ENCODE assay signal across 1 cellular context in the genomic region with DNA sequence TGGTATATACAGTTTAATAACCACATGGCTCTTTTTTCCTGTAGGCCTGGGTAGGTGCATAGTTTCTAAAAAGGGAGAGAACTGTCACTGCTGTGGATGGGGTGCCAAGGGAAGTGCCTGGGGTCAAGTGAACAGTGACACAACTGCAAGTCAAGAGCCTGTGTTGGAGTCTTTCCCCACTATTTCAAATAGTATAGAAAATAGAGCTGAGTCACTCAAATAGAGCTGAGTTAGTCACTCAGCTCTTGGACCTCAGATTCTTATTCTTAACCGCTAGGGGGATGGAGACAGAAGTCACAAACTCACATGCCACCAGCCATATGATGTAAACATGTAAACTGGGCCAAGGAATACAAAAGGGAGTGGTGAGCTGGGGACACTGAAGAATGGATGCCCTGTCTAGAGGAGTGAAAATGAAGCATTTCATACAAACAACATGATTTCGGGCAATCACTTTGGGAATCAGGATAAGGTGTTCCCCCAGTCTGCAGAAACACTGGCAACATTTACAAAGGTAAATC.
A peak's percentile ranks its signal among the peaks of the same experiment; 100 is the strongest.
TF ChIP-seq lines count a peak whose summit lies in the region.

No MANE protein-coding gene starts in this region.

TF ChIP-seq in HEK293, 187 proteins besides CTCF, POLR2A, EP300 and RAD21 (continued from another document):
- TF ChIP-seq, protein P1, sequence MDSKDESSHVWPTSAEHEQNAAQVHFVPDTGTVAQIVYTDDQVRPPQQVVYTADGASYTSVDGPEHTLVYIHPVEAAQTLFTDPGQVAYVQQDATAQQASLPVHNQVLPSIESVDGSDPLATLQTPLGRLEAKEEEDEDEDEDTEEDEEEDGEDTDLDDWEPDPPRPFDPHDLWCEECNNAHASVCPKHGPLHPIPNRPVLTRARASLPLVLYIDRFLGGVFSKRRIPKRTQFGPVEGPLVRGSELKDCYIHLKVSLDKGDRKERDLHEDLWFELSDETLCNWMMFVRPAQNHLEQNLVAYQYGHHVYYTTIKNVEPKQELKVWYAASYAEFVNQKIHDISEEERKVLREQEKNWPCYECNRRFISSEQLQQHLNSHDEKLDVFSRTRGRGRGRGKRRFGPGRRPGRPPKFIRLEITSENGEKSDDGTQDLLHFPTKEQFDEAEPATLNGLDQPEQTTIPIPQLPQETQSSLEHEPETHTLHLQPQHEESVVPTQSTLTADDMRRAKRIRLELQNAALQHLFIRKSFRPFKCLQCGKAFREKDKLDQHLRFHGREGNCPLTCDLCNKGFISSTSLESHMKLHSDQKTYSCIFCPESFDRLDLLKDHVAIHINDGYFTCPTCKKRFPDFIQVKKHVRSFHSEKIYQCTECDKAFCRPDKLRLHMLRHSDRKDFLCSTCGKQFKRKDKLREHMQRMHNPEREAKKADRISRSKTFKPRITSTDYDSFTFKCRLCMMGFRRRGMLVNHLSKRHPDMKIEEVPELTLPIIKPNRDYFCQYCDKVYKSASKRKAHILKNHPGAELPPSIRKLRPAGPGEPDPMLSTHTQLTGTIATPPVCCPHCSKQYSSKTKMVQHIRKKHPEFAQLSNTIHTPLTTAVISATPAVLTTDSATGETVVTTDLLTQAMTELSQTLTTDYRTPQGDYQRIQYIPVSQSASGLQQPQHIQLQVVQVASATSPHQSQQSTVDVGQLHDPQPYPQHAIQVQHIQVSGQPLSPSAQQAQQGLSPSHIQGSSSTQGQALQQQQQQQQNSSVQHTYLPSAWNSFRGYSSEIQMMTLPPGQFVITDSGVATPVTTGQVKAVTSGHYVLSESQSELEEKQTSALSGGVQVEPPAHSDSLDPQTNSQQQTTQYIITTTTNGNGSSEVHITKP (tag by site-specific recombination; IDR thresholded peaks at IDR 0.05), result peak; percentile 46; the same call in 1 of the 2 replicates
- TF ChIP-seq ZNF521 (tag by site-specific recombination; IDR thresholded peaks at IDR 0.05) (no peak), ZNF394 (tag by site-specific recombination; IDR thresholded peaks at IDR 0.05; ENCODE audit: borderline replicate concordance) (0 out of 2 replicates have a peak, but pooled peaks have one; percentile 31), PRDM1 (tag by site-specific recombination; IDR thresholded peaks at IDR 0.05) (0 out of 2 replicates have a peak, but pooled peaks have one; percentile 21), ZNF266 (tag by site-specific recombination; IDR thresholded peaks at IDR 0.05; ENCODE audit: low read depth) (no peak), ZEB2 (tag by site-specific recombination; IDR thresholded peaks at IDR 0.05) (peak; percentile 62; the same call in 1 of the 2 replicates), ZNF76 (tag by site-specific recombination; IDR thresholded peaks at IDR 0.05; ENCODE audit: borderline replicate concordance, low read depth) (no peak), ZBTB8A (tag by site-specific recombination; IDR thresholded peaks at IDR 0.05) (0 out of 2 replicates have a peak, but pooled peaks have one; percentile 35)
- TF ChIP-seq, protein P2, sequence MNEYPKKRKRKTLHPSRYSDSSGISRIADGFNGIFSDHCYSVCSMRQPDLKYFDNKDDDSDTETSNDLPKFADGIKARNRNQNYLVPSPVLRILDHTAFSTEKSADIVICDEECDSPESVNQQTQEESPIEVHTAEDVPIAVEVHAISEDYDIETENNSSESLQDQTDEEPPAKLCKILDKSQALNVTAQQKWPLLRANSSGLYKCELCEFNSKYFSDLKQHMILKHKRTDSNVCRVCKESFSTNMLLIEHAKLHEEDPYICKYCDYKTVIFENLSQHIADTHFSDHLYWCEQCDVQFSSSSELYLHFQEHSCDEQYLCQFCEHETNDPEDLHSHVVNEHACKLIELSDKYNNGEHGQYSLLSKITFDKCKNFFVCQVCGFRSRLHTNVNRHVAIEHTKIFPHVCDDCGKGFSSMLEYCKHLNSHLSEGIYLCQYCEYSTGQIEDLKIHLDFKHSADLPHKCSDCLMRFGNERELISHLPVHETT (tag by site-specific recombination; IDR thresholded peaks at IDR 0.05), result 0 out of 2 replicates have a peak, but pooled peaks have one; percentile 46
- TF ChIP-seq, protein P3, sequence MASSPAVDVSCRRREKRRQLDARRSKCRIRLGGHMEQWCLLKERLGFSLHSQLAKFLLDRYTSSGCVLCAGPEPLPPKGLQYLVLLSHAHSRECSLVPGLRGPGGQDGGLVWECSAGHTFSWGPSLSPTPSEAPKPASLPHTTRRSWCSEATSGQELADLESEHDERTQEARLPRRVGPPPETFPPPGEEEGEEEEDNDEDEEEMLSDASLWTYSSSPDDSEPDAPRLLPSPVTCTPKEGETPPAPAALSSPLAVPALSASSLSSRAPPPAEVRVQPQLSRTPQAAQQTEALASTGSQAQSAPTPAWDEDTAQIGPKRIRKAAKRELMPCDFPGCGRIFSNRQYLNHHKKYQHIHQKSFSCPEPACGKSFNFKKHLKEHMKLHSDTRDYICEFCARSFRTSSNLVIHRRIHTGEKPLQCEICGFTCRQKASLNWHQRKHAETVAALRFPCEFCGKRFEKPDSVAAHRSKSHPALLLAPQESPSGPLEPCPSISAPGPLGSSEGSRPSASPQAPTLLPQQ (tag by site-specific recombination; IDR thresholded peaks at IDR 0.05), result 0 out of 2 replicates have a peak, but pooled peaks have one; percentile 52
TF ChIP-seq in HEK293: peak in this region for 19.
